In genomic region chr11:102553835-102554282, GRCh38 we compare ENCODE assay signal across 12 cellular contexts. TPM values are rescaled to one million over a fixed set of nuclear protein-coding genes. Genes with fewer than 3 reads are reported as not detected.
A peak's percentile ranks its signal among the peaks of the same experiment; 100 is the strongest.
DNase-seq lines count a peak whose midpoint lies in the region; ATAC-seq and TF ChIP-seq lines count a peak whose summit lies in the region.
"Had no signal": no experiment of that assay in that cellular context is flagged by ENCODE, and none has a peak within 500 bp of the region (broad histone marks: within the 10 kb centered on the region; RNA-seq: fewer than 3 reads in every experiment).

No MANE protein-coding gene starts in this region.

- TF ChIP-seq POLR2A in gastroesophageal sphincter (IDR thresholded peaks at IDR 0.05) (no peak), testis (IDR thresholded peaks at IDR 0.05) (no peak)

- H3K4me3 ChIP-seq in gastroesophageal sphincter: no peak overlapping the region
- no peak overlapping the region for H3K4me3 ChIP-seq in testis
- H3K4me3 ChIP-seq: GM23248, SJCRH30, transverse colon had no signal

- H3K4me3 Mint-ChIP-seq in activated T-cell treated with anti-CD3 and anti-CD28 coated beads, Interleukin-2, amount 50 U/mL, for 4 hours: no peak overlapping the region
- H3K4me3 Mint-ChIP-seq: nephron had no signal

- ATAC-seq in GM18520 (IDR thresholded peaks at IDR 0.05; ENCODE audit: unreplicated experiment) (peak; percentile 74), GM21576 (IDR thresholded peaks at IDR 0.05; ENCODE audit: unreplicated experiment) (peak; percentile 79), HG03280 (IDR thresholded peaks at IDR 0.05; ENCODE audit: unreplicated experiment) (peak; percentile 78), foreskin keratinocyte (peak; percentile 64), gastroesophageal sphincter (no peak)
- ATAC-seq in activated T-cell treated with anti-CD3 and anti-CD28 coated beads, Interleukin-2, amount 50 U/mL, for 4 hours: no peak

- intact Hi-C loops in testis (cut with DNase I; ENCODE audit: low total_unique reads): no loop called here

- H3K27me3 ChIP-seq in foreskin keratinocyte: peaks cover 8% of the 10 kb centered on the region
- H3K27me3 ChIP-seq in gastroesophageal sphincter: no peaks in the 10 kb centered on the region
- no peaks in the 10 kb centered on the region for H3K27me3 ChIP-seq in testis
- H3K27me3 ChIP-seq: SJCRH30, transverse colon had no signal

- H3K4me1 ChIP-seq in foreskin keratinocyte: peaks cover 7% of the 10 kb centered on the region
- no peaks in the 10 kb centered on the region for H3K4me1 ChIP-seq in gastroesophageal sphincter
- no peaks in the 10 kb centered on the region for H3K4me1 ChIP-seq in testis
- H3K4me1 ChIP-seq: SJCRH30 had no signal

- H3K4me1 Mint-ChIP-seq in activated T-cell treated with anti-CD3 and anti-CD28 coated beads, Interleukin-2, amount 50 U/mL, for 4 hours (ENCODE audit: low read depth): no peaks in the 10 kb centered on the region
- H3K4me1 Mint-ChIP-seq: nephron had no signal

- H3K36me3 ChIP-seq in gastroesophageal sphincter: no peaks in the 10 kb centered on the region
- no peaks in the 10 kb centered on the region for H3K36me3 ChIP-seq in testis (ENCODE audit: low read depth, missing control alignments)
- H3K36me3 ChIP-seq: SJCRH30, transverse colon had no signal

- H3K9me3 Mint-ChIP-seq in activated T-cell treated with anti-CD3 and anti-CD28 coated beads, Interleukin-2, amount 50 U/mL, for 4 hours: no peaks in the 10 kb centered on the region
- H3K9me3 Mint-ChIP-seq: nephron had no signal

- H3K27me3 Mint-ChIP-seq in activated T-cell treated with anti-CD3 and anti-CD28 coated beads, Interleukin-2, amount 50 U/mL, for 4 hours (ENCODE audit: low read depth): peaks cover 2% of the 10 kb centered on the region

- H3K27ac ChIP-seq in foreskin keratinocyte: no peak overlapping the region
- no peak overlapping the region for H3K27ac ChIP-seq in gastroesophageal sphincter
- no peak overlapping the region for H3K27ac ChIP-seq in testis
- H3K27ac ChIP-seq: GM23248, SJCRH30, transverse colon had no signal

- no peaks in the 10 kb centered on the region for H3K36me3 Mint-ChIP-seq in activated T-cell treated with anti-CD3 and anti-CD28 coated beads, Interleukin-2, amount 50 U/mL, for 4 hours (ENCODE audit: insufficient read depth)

- DNase-seq in foreskin keratinocyte (peak; percentile 42 to 67), testis (no peak), NCI-H1930 (lab: John Stamatoyannopoulos, UW) (no peak)
- DNase-seq in activated T-cell treated with anti-CD3 and anti-CD28 coated beads, Interleukin-2, amount 50 U/mL, for 4 hours: no peak
- DNase-seq: GM23248, SJCRH30, transverse colon had no signal

- 64 to 85% methylated on average over 2 to 4 of the region's 5 CpGs for WGBS in gastroesophageal sphincter (ENCODE audit: low coverage in 1 of 2), 2 donors
- whole genome bisulfite sequencing in testis, 2 donors: 72 to 73% methylated on average over 5 of the region's 5 CpGs

- no peak for TF ChIP-seq EP300 in gastroesophageal sphincter (IDR thresholded peaks at IDR 0.05)

- TF ChIP-seq CTCF in foreskin keratinocyte (conservative IDR thresholded peaks at IDR 0.05) (no peak), gastroesophageal sphincter (IDR thresholded peaks at IDR 0.05) (no peak), testis (IDR thresholded peaks at IDR 0.05) (no peak)

- H3K9me3 ChIP-seq in gastroesophageal sphincter (no peaks in the 10 kb centered on the region), testis (no peaks in the 10 kb centered on the region)
- H3K9me3 ChIP-seq: SJCRH30, transverse colon had no signal

RNA-seq across cellular contexts. Expression of gene MMP7, which starts 23.3 kb away (rescaled TPM):
- total RNA-seq in foreskin keratinocyte: 0.11 TPM in 1 of 2 replicates, not detected in the other
- polyA plus RNA-seq in foreskin keratinocyte: 0.07 TPM in 1 of 2 replicates, not detected in the other
- total RNA-seq in gastroesophageal sphincter: 10 to 100 TPM in 1 of 4 donors, not detected in 3; 36.7 TPM
- total RNA-seq in testis: under 1 TPM in 1 of 2 donors, not detected in 1; 0.63 TPM
- polyA plus RNA-seq in testis (ENCODE audit: insufficient read depth, low read depth, low replicate concordance): 6.2 TPM
- total RNA-seq in activated T-cell treated with anti-CD3 and anti-CD28 coated beads, Interleukin-2, amount 50 U/mL, for 4 hours: under 1 TPM; 0.19 to 0.53 (median 0.47) TPM
- total RNA-seq: GM23248, SJCRH30, transverse colon had no signal
- polyA plus RNA-seq: GM23248 had no signal

Comparison
In these comparisons a context has a peak if more than half of its experiments do, and no peak if none do; other contexts are left out.
1. ATAC-seq: peak in GM18520 (single experiment), GM21576 (single experiment), HG03280 (single experiment) and foreskin keratinocyte (single experiment); none in gastroesophageal sphincter (single experiment) and activated T-cell treated with anti-CD3 and anti-CD28 coated beads, Interleukin-2, amount 50 U/mL, for 4 hours (0 of 2).
2. DNase-seq: peak in foreskin keratinocyte (2 of 2); none in testis (single experiment), NCI-H1930 (0 of 2) and activated T-cell treated with anti-CD3 and anti-CD28 coated beads, Interleukin-2, amount 50 U/mL, for 4 hours (single experiment).